24 cellular contexts compared by ENCODE assay signal in genomic region chr6:118397653-118398052, GRCh38.
"Had no signal": no experiment of that assay in that cellular context is flagged by ENCODE, and none has a peak within 500 bp of the region (broad histone marks: within the 10 kb centered on the region; RNA-seq: fewer than 3 reads in every experiment).

No MANE protein-coding gene starts in this region.

- H3K4me1 Mint-ChIP-seq: endodermal cell; naive thymus-derived CD8-positive, alpha-beta T cell had no signal

- H3K4me3 ChIP-seq: colonic mucosa, left lung, lung, pancreas, stomach had no signal

- H3K27ac ChIP-seq: colonic mucosa, foreskin keratinocyte, left lung, pancreas, stomach had no signal

- H3K27ac Mint-ChIP-seq: endodermal cell; naive thymus-derived CD8-positive, alpha-beta T cell; progenitor cell of endocrine pancreas had no signal

- H3K36me3 ChIP-seq: colonic mucosa, left lung, pancreas, stomach had no signal

- ATAC-seq: foreskin keratinocyte; left lung; naive thymus-derived CD8-positive, alpha-beta T cell; pancreas; sciatic nerve had no signal

- DNase-seq: caudate nucleus; colonic mucosa; effector CD4-positive, alpha-beta T cell; endodermal cell; erythroblast; foreskin keratinocyte; head of caudate nucleus; hypothalamus; islet precursor cell; left lung; mesenchymal stem cell; midbrain; naive thymus-derived CD8-positive, alpha-beta T cell; occipital lobe; pancreas; small intestine; stimulated activated CD4-positive, alpha-beta T cell treated with anti-CD3 and anti-CD28 coated beads, Interleukin-12 subunit alpha, Interleukin-12 subunit beta, amount 100 ng/mL, for 4 hours; stimulated activated naive CD4-positive, alpha-beta T cell; stomach; substantia nigra; trophoblast cell had no signal

- H3K27me3 Mint-ChIP-seq: naive thymus-derived CD8-positive, alpha-beta T cell; progenitor cell of endocrine pancreas had no signal

- H3K27me3 ChIP-seq: colonic mucosa, foreskin keratinocyte, left lung, pancreas, stomach had no signal

- H3K4me1 ChIP-seq: colonic mucosa, foreskin keratinocyte, left lung, pancreas, stomach had no signal

- H3K4me3 Mint-ChIP-seq: endodermal cell; naive thymus-derived CD8-positive, alpha-beta T cell had no signal

- H3K9me3 ChIP-seq: colonic mucosa, left lung, pancreas, stomach had no signal
